Comparison of ENCODE assay signal across 28 cellular contexts in genomic region chr14:101556566-101557320, GRCh38. TPM values are rescaled to one million over a fixed set of nuclear protein-coding genes. Genes with fewer than 3 reads are reported as not detected.
DNase-seq lines count a peak whose midpoint lies in the region; ATAC-seq and TF ChIP-seq lines count a peak whose summit lies in the region.
"Had no signal": no experiment of that assay in that cellular context is flagged by ENCODE, and none has a peak within 500 bp of the region (broad histone marks: within the 10 kb centered on the region; RNA-seq: fewer than 3 reads in every experiment).

No MANE protein-coding gene starts in this region.

- H3K4me2 ChIP-seq in hepatocyte (peak overlapping the region; percentile 85), osteoblast (ENCODE audit: insufficient read depth, low read length) (no peak overlapping the region)
- H3K4me2 ChIP-seq: BLaER1 had no signal

- no peaks in the 10 kb centered on the region for H3K36me3 ChIP-seq in hepatocyte (replicated peaks; ENCODE audit: insufficient read depth, low read depth)
- no peaks in the 10 kb centered on the region for H3K36me3 ChIP-seq in osteoblast (ENCODE audit: insufficient read depth, low read length)
- H3K36me3 ChIP-seq in BE2C, result no peaks in the 10 kb centered on the region
- H3K36me3 ChIP-seq: BLaER1 had no signal

- no peak overlapping the region for H3K4me3 ChIP-seq in hepatocyte
- no peak overlapping the region for H3K4me3 ChIP-seq in osteoblast (ENCODE audit: insufficient read depth, low read length)
- no peak overlapping the region for H3K4me3 ChIP-seq in BE2C (ENCODE audit: low read depth, low read length)
- H3K4me3 ChIP-seq: BLaER1, GM23248, SK-N-MC had no signal

- peak overlapping the region; percentile 60 for H3K27ac Mint-ChIP-seq in activated naive CD4-positive, alpha-beta T cell treated with anti-CD3 and anti-CD28 coated beads, Interleukin-2, amount 10 ng/mL, durations not matched to agents 7 days and 5 days
- H3K27ac Mint-ChIP-seq in activated naive CD4-positive, alpha-beta T cell treated with anti-CD3 and anti-CD28 coated beads for 36 hours, result no peak overlapping the region
- H3K27ac Mint-ChIP-seq: CD4-positive, CD25-positive, alpha-beta regulatory T cell had no signal

- H3K27me3 ChIP-seq in hepatocyte (peaks cover 8% of the 10 kb centered on the region), osteoblast (ENCODE audit: insufficient read depth, low read length) (peaks cover 38% of the 10 kb centered on the region), BE2C (peaks cover 36% of the 10 kb centered on the region)

- H2AFZ ChIP-seq in hepatocyte (no peak overlapping the region), osteoblast (ENCODE audit: low read length) (no peak overlapping the region)
- H2AFZ ChIP-seq: GM23248 had no signal

- H4K20me1 ChIP-seq in hepatocyte (ENCODE audit: insufficient read depth, poor library complexity, severe bottlenecking) (no peaks in the 10 kb centered on the region), osteoblast (ENCODE audit: insufficient read depth, low read length) (peaks cover 3% of the 10 kb centered on the region)

- intact Hi-C loops in activated naive CD4-positive, alpha-beta T cell treated with anti-CD3 and anti-CD28 coated beads for 36 hours (cut with micrococcal nuclease), result no loop called here

- no peaks in the 10 kb centered on the region for H3K36me3 Mint-ChIP-seq in activated naive CD4-positive, alpha-beta T cell treated with anti-CD3 and anti-CD28 coated beads, Interleukin-2, amount 10 ng/mL, durations not matched to agents 7 days and 5 days
- peaks cover under 1% of the 10 kb centered on the region for H3K36me3 Mint-ChIP-seq in activated naive CD4-positive, alpha-beta T cell treated with anti-CD3 and anti-CD28 coated beads for 36 hours (ENCODE audit: low read depth)
- H3K36me3 Mint-ChIP-seq: CD4-positive, CD25-positive, alpha-beta regulatory T cell had no signal

- H3K9me3 Mint-ChIP-seq in activated naive CD4-positive, alpha-beta T cell treated with anti-CD3 and anti-CD28 coated beads, Interleukin-2, amount 10 ng/mL, durations not matched to agents 7 days and 5 days, result no peaks in the 10 kb centered on the region
- no peaks in the 10 kb centered on the region for H3K9me3 Mint-ChIP-seq in activated naive CD4-positive, alpha-beta T cell treated with anti-CD3 and anti-CD28 coated beads for 36 hours

- H3K4me1 Mint-ChIP-seq in activated naive CD4-positive, alpha-beta T cell treated with anti-CD3 and anti-CD28 coated beads, Interleukin-2, amount 10 ng/mL, durations not matched to agents 7 days and 5 days, result no peaks in the 10 kb centered on the region
- no peaks in the 10 kb centered on the region for H3K4me1 Mint-ChIP-seq in activated naive CD4-positive, alpha-beta T cell treated with anti-CD3 and anti-CD28 coated beads for 36 hours (ENCODE audit: low read depth)

- 79% methylated on average over 13 of the region's 13 CpGs for WGBS in hepatocyte (ENCODE audit: low lambda C conversion rate, missing lambda C conversion rate)

- H3K9me3 ChIP-seq in hepatocyte (ENCODE audit: low read depth), result no peaks in the 10 kb centered on the region
- no peaks in the 10 kb centered on the region for H3K9me3 ChIP-seq in osteoblast (ENCODE audit: low read depth, low read length)
- H3K9me3 ChIP-seq in BE2C, result peaks cover 5% of the 10 kb centered on the region

- H3K79me2 ChIP-seq in hepatocyte, result peaks cover 22% of the 10 kb centered on the region
- no peaks in the 10 kb centered on the region for H3K79me2 ChIP-seq in osteoblast (ENCODE audit: insufficient read depth, low read length)

- no peak for DNase-seq in activated naive CD4-positive, alpha-beta T cell treated with anti-CD3 and anti-CD28 coated beads, Interleukin-2, amount 10 ng/mL, durations not matched to agents 7 days and 5 days
- no peak for DNase-seq in activated naive CD4-positive, alpha-beta T cell treated with anti-CD3 and anti-CD28 coated beads for 36 hours
- DNase-seq in M059J (ENCODE audit: low read depth) (peak; percentile 30), hepatocyte (ENCODE audit: low spot score) (no peak), osteoblast (ENCODE audit: insufficient read length, low spot score, missing footprints) (peak; percentile 87), BE2C (no peak), medulla oblongata (ENCODE audit: extremely low spot score) (no peak)
- DNase-seq: 8988T; CD4-positive, CD25-positive, alpha-beta regulatory T cell; DMS153; DND-41; GM23248; H7; KBM-7; NCI-H1048; NCI-H1417; NCI-H1694; NCI-H2029 treated with DMSO at 0.1 percent for 48 hours; NCI-H2227 treated with DMSO at 0.1 percent for 48 hours; NCI-H526 treated with DMSO at 0.1 percent for 48 hours; SIG-M5 had no signal

- H3K4me1 ChIP-seq in hepatocyte (ENCODE audit: insufficient read depth) (peaks cover 23% of the 10 kb centered on the region), osteoblast (ENCODE audit: insufficient read depth, low read length) (no peaks in the 10 kb centered on the region), BE2C (no peaks in the 10 kb centered on the region)

- peaks cover 61% of the 10 kb centered on the region for H3K27me3 Mint-ChIP-seq in activated naive CD4-positive, alpha-beta T cell treated with anti-CD3 and anti-CD28 coated beads, Interleukin-2, amount 10 ng/mL, durations not matched to agents 7 days and 5 days
- peaks cover 16% of the 10 kb centered on the region for H3K27me3 Mint-ChIP-seq in activated naive CD4-positive, alpha-beta T cell treated with anti-CD3 and anti-CD28 coated beads for 36 hours (ENCODE audit: low read depth)

- no peak overlapping the region for H3K4me3 Mint-ChIP-seq in activated naive CD4-positive, alpha-beta T cell treated with anti-CD3 and anti-CD28 coated beads, Interleukin-2, amount 10 ng/mL, durations not matched to agents 7 days and 5 days
- H3K4me3 Mint-ChIP-seq in activated naive CD4-positive, alpha-beta T cell treated with anti-CD3 and anti-CD28 coated beads for 36 hours, result no peak overlapping the region
- H3K4me3 Mint-ChIP-seq: CD4-positive, CD25-positive, alpha-beta regulatory T cell had no signal

- no peaks in the 10 kb centered on the region for H3K9me2 ChIP-seq in hepatocyte (replicated peaks; ENCODE audit: insufficient read depth)

- no peak for TF ChIP-seq CTCF in hepatocyte (IDR thresholded peaks at IDR 0.05; ENCODE audit: poor library complexity)
- TF ChIP-seq CTCF in osteoblast (IDR thresholded peaks at IDR 0.05; ENCODE audit: extremely low read depth, low read depth, low read length), result no peak
- TF ChIP-seq CTCF in BE2C (IDR thresholded peaks at IDR 0.05; ENCODE audit: low read depth, low read length), result no peak

- no peak for ATAC-seq in esophagus mucosa
- ATAC-seq: Panc1 had no signal

- CTCF ChIA-PET in activated naive CD4-positive, alpha-beta T cell treated with anti-CD3 and anti-CD28 coated beads, Interleukin-2, amount 10 ng/mL, durations not matched to agents 7 days and 5 days (lab: Charles Lee), result no interaction called here
- CTCF ChIA-PET in activated naive CD4-positive, alpha-beta T cell treated with anti-CD3 and anti-CD28 coated beads for 36 hours (lab: Charles Lee), result no interaction called here

- H3K27ac ChIP-seq in hepatocyte (peak overlapping the region; percentile 92), osteoblast (ENCODE audit: low read depth, low read length) (no peak overlapping the region)
- H3K27ac ChIP-seq: BLaER1, GM23248, SK-N-MC had no signal

RNA-seq across cellular contexts. Expression of gene DIO3, which starts 4.6 kb away (rescaled TPM):
- total RNA-seq in activated naive CD4-positive, alpha-beta T cell treated with anti-CD3 and anti-CD28 coated beads for 36 hours, result not detected
- not detected in 2 replicates for total RNA-seq in M059J (2014; rRNA removed; shearing (Covaris generic))
- total RNA-seq in hepatocyte (51.1 and 51.3 TPM in 2 replicates), osteoblast (not detected in 2 replicates), esophagus mucosa (0.12 TPM)
- polyA plus RNA-seq in hepatocyte, result 18.4 and 27.6 TPM in 2 replicates
- not detected for polyA plus RNA-seq in BE2C (2012; ENCODE audit: insufficient read depth, insufficient read length, low read depth)
- total RNA-seq: CD4-positive, CD25-positive, alpha-beta regulatory T cell; GM23248; HT1080; LHCN-M2; NCI-H460 had no signal
- polyA plus RNA-seq: CD4-positive, CD25-positive, alpha-beta regulatory T cell; GM23248 had no signal

Comparison
In these comparisons a context has a peak if more than half of its experiments do, and no peak if none do; other contexts are left out.
1. DNase-seq: peak in M059J (single experiment) and osteoblast (single experiment); none in activated naive CD4-positive, alpha-beta T cell treated with anti-CD3 and anti-CD28 coated beads, Interleukin-2, amount 10 ng/mL, durations not matched to agents 7 days and 5 days (single experiment), activated naive CD4-positive, alpha-beta T cell treated with anti-CD3 and anti-CD28 coated beads for 36 hours (single experiment), hepatocyte (single experiment), BE2C (single experiment) and medulla oblongata (single experiment).
2. RNA of gene DIO3, which starts 4.6 kb away (total RNA-seq): 51.1 to 51.3 TPM in hepatocyte; 0.12 TPM in esophagus mucosa (single experiment), not detected in activated naive CD4-positive, alpha-beta T cell treated with anti-CD3 and anti-CD28 coated beads for 36 hours, not detected in M059J and not detected in osteoblast; every median in the first group is over 10 times any median in the second.